ENCODE assay signal across 8 cellular contexts in the genomic region with DNA sequence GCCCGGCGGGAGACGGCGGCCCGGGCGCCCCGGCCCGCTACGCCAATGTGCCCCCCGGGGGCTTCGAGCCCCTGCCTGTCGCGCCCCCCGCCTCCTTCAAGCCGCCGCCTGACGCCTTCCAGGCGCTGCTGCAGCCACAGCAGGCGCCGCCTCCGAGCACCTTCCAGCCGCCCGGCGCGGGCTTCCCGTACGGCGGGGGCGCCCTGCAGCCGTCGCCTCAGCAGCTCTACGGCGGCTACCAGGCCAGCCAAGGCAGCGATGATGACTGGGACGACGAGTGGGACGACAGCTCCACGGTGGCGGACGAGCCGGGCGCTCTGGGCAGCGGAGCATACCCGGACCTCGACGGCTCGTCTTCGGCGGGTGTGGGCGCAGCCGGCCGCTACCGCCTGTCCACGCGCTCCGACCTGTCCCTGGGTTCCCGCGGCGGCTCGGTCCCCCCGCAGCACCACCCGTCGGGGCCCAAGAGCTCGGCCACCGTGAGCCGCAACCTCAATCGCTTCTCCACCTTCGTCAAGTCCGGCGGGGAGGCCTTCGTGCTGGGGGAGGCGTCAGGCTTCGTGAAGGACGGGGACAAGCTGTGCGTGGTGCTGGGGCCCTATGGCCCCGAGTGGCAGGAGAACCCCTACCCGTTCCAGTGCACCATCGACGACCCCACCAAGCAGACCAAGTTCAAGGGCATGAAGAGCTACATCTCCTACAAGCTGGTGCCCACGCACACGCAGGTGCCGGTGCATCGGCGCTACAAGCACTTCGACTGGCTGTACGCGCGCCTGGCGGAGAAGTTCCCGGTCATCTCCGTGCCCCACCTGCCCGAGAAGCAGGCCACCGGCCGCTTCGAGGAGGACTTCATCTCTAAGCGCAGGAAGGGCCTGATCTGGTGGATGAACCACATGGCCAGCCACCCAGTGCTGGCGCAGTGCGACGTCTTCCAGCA. TPM values are rescaled to one million over a fixed set of nuclear protein-coding genes. Genes with fewer than 3 reads are reported as not detected.
DNase-seq lines count a peak whose midpoint lies in the region; ATAC-seq and TF ChIP-seq lines count a peak whose summit lies in the region.

No MANE protein-coding gene starts in this region.

- H3K27me3 ChIP-seq in heart left ventricle, result no peaks in the 10 kb centered on the region
- H3K27me3 ChIP-seq in prostate gland (replicated peaks; ENCODE audit: insufficient read depth), result no peaks in the 10 kb centered on the region

- H3K4me1 Mint-ChIP-seq in activated naive CD4-positive, alpha-beta T cell treated with anti-CD3 and anti-CD28 coated beads, Interleukin-2, amount 50 U/mL, for 24 hours, result peaks cover 42% of the 10 kb centered on the region

- WGBS in heart left ventricle, 4 donors, result 6 to 35% (median 24%) methylated on average over 37 to 99 of the region's 99 CpGs
- WGBS in prostate gland, result 37% methylated on average over 58 of the region's 99 CpGs

- peak overlapping the region; percentile 95 to 99 (median 98) for H3K27ac ChIP-seq in heart left ventricle
- H3K27ac ChIP-seq in prostate gland, result peak overlapping the region; percentile 85 to 91

- H3K36me3 Mint-ChIP-seq in activated naive CD4-positive, alpha-beta T cell treated with anti-CD3 and anti-CD28 coated beads, Interleukin-2, amount 50 U/mL, for 24 hours, result peaks cover 1% of the 10 kb centered on the region

- intact Hi-C loops in heart left ventricle (cut with DNase I), result loop anchor here in 9 of 10 donors (5.0 to 10.0 kb wide), 9 partner anchors 129 to 646 kb away; a partner anchor contains a TSS
- intact Hi-C loops in prostate gland (cut with DNase I), result loop anchor here (2.0 to 5.0 kb wide), 2 partner anchors 326 to 629 kb away; no protein-coding TSS in a partner anchor

- TF ChIP-seq POLR2A in heart left ventricle (IDR thresholded peaks at IDR 0.05), result no peak
- TF ChIP-seq POLR2A in prostate gland (IDR thresholded peaks at IDR 0.05), result no peak

- no peaks in the 10 kb centered on the region for H3K9me3 Mint-ChIP-seq in activated naive CD4-positive, alpha-beta T cell treated with anti-CD3 and anti-CD28 coated beads, Interleukin-2, amount 50 U/mL, for 24 hours

- peak overlapping the region; percentile 17 for H3K27ac Mint-ChIP-seq in activated naive CD4-positive, alpha-beta T cell treated with anti-CD3 and anti-CD28 coated beads, Interleukin-2, amount 50 U/mL, for 24 hours

- peak overlapping the region; percentile 97 for H3K4me3 Mint-ChIP-seq in activated naive CD4-positive, alpha-beta T cell treated with anti-CD3 and anti-CD28 coated beads, Interleukin-2, amount 50 U/mL, for 24 hours

- no peaks in the 10 kb centered on the region for H3K9me3 ChIP-seq in heart left ventricle
- no peaks in the 10 kb centered on the region for H3K9me3 ChIP-seq in prostate gland

- DNase-seq in NCI-H146 (lab: John Stamatoyannopoulos, UW) (peak; percentile 53), NCI-H146 treated with DMSO at 0.1 percent for 48 hours (lab: John Stamatoyannopoulos, UW; ENCODE audit: unreplicated experiment) (no peak), SHP77 treated with DMSO at 0.1 percent for 48 hours (lab: John Stamatoyannopoulos, UW) (peak; percentile 3), heart left ventricle (peak; percentile 56 to 87 (median 71)), prostate gland (ENCODE audit: low spot score) (peak; percentile 27), cerebellum (ENCODE audit: low spot score) (no peak)

- no peaks in the 10 kb centered on the region for H3K27me3 Mint-ChIP-seq in activated naive CD4-positive, alpha-beta T cell treated with anti-CD3 and anti-CD28 coated beads, Interleukin-2, amount 50 U/mL, for 24 hours

- H3K4me1 ChIP-seq in heart left ventricle, result peaks cover 2 to 55% (median 33%) of the 10 kb centered on the region in 12 donors
- H3K4me1 ChIP-seq in prostate gland (replicated peaks), result peaks cover 3% of the 10 kb centered on the region

- peak; percentile 22 for ATAC-seq in HG03095 (IDR thresholded peaks at IDR 0.05; ENCODE audit: unreplicated experiment)
- peak in 3 of 4 donors; percentile 53 to 73 (median 70) for ATAC-seq in heart left ventricle

- H3K36me3 ChIP-seq in heart left ventricle (peaks cover 0 to 6% (median 0%) of the 10 kb centered on the region in 9 donors), prostate gland (no peaks in the 10 kb centered on the region)

- no peak for TF ChIP-seq CTCF in heart left ventricle (IDR thresholded peaks at IDR 0.05)
- peak in 1 of 4 experiments; percentile 4 for TF ChIP-seq CTCF in prostate gland (IDR thresholded peaks at IDR 0.05)

- H3K4me3 ChIP-seq in heart left ventricle (peak overlapping the region; percentile 88 to 100 (median 97)), prostate gland (peak overlapping the region; percentile 92 to 95)

RNA-seq across cellular contexts. Expression of a gene that starts 0.9 kb away (rescaled TPM):
- total RNA-seq in heart left ventricle, result 10 to 100 TPM; 18.8 to 39.6 (median 23.4) TPM
- 10 to 100 TPM in 1 of 2 donors, 1 to 10 TPM in 1; 4.1 to 16.7 TPM for polyA plus RNA-seq in heart left ventricle
- total RNA-seq in prostate gland, result 10 to 100 TPM; 26.3 to 80.4 TPM
- 22.5 TPM for total RNA-seq in cerebellum

Comparison
In these comparisons a context has a peak if more than half of its experiments do, and no peak if none do; other contexts are left out.
1. DNase-seq: peak in NCI-H146 (single experiment), SHP77 treated with DMSO at 0.1 percent for 48 hours (single experiment), heart left ventricle (5 of 5) and prostate gland (single experiment); none in NCI-H146 treated with DMSO at 0.1 percent for 48 hours (single experiment) and cerebellum (single experiment).